Comparison of ENCODE assay signal across 31 cellular contexts in genomic region chr14:86897704-86898513, GRCh38.
"Had no signal": no experiment of that assay in that cellular context is flagged by ENCODE, and none has a peak within 500 bp of the region (broad histone marks: within the 10 kb centered on the region; RNA-seq: fewer than 3 reads in every experiment).

No MANE protein-coding gene starts in this region.

- H3K27me3 Mint-ChIP-seq: memory B cell; naive B cell; natural killer cell treated with Interleukin-12 subunit alpha and Interleukin-12 subunit beta and Interleukin-15 and Interleukin-18, amount 100 ng/mL, for 72 hours; stimulated activated naive CD8-positive, alpha-beta T cell treated with anti-CD3 and anti-CD28 coated beads, Interleukin-15, amount 100 ng/mL, for 72 hours had no signal

- H3K4me1 Mint-ChIP-seq: memory B cell; naive B cell; neural progenitor cell; stimulated activated naive CD8-positive, alpha-beta T cell treated with anti-CD3 and anti-CD28 coated beads, Interleukin-15, amount 100 ng/mL, for 72 hours had no signal

- H3K36me3 Mint-ChIP-seq: memory B cell; mesothelial cell of epicardium; naive B cell; natural killer cell treated with Interleukin-12 subunit alpha and Interleukin-12 subunit beta and Interleukin-15 and Interleukin-18, amount 100 ng/mL, for 72 hours; neural progenitor cell had no signal

- H3K27ac ChIP-seq: coronary artery, esophagus muscularis mucosa, foreskin keratinocyte, gastroesophageal sphincter, heart left ventricle, hepatocyte, left ventricle myocardium inferior, neural progenitor cell, psoas muscle, skin epidermis, suprapubic skin, transverse colon, upper lobe of right lung, uterus had no signal

- H3K4me1 ChIP-seq: esophagus muscularis mucosa, foreskin keratinocyte, gastroesophageal sphincter, heart left ventricle, left ventricle myocardium inferior, neural progenitor cell, psoas muscle, suprapubic skin, transverse colon, upper lobe of right lung, uterus had no signal

- H2AFZ ChIP-seq: hepatocyte, neural progenitor cell had no signal

- H3K4me3 Mint-ChIP-seq: memory B cell; mesothelial cell of epicardium; naive B cell; natural killer cell treated with Interleukin-12 subunit alpha and Interleukin-12 subunit beta and Interleukin-15 and Interleukin-18, amount 100 ng/mL, for 72 hours; neural progenitor cell; stimulated activated naive CD8-positive, alpha-beta T cell treated with anti-CD3 and anti-CD28 coated beads, Interleukin-15, amount 100 ng/mL, for 72 hours had no signal

- H3K36me3 ChIP-seq: esophagus muscularis mucosa, gastroesophageal sphincter, heart left ventricle, left ventricle myocardium inferior, neural progenitor cell, suprapubic skin, transverse colon, upper lobe of right lung, uterus had no signal

- H3K27ac Mint-ChIP-seq: memory B cell; mesothelial cell of epicardium; naive B cell; natural killer cell treated with Interleukin-12 subunit alpha and Interleukin-12 subunit beta and Interleukin-15 and Interleukin-18, amount 100 ng/mL, for 72 hours; neural progenitor cell; stimulated activated naive CD8-positive, alpha-beta T cell treated with anti-CD3 and anti-CD28 coated beads, Interleukin-15, amount 100 ng/mL, for 72 hours had no signal

- H3K9ac ChIP-seq: neural progenitor cell had no signal

- H3K27me3 ChIP-seq: esophagus muscularis mucosa, foreskin keratinocyte, gastroesophageal sphincter, heart left ventricle, hepatocyte, neural progenitor cell, suprapubic skin, transverse colon, upper lobe of right lung, uterus had no signal

- ATAC-seq: foreskin keratinocyte; gastroesophageal sphincter; heart left ventricle; left cardiac atrium; mucosa of descending colon; natural killer cell treated with Interleukin-12 subunit alpha and Interleukin-12 subunit beta and Interleukin-15 and Interleukin-18, amount 100 ng/mL, for 72 hours; psoas muscle; right cardiac atrium; stimulated activated naive CD8-positive, alpha-beta T cell treated with anti-CD3 and anti-CD28 coated beads, Interleukin-15, amount 100 ng/mL, for 72 hours; upper lobe of right lung had no signal

- H3K4me2 ChIP-seq: hepatocyte, neural progenitor cell had no signal

- H3K79me2 ChIP-seq: hepatocyte had no signal

- H3K4me3 ChIP-seq: coronary artery, esophagus muscularis mucosa, gastroesophageal sphincter, heart left ventricle, hepatocyte, left ventricle myocardium inferior, lung, mucosa of descending colon, neural progenitor cell, psoas muscle, skin epidermis, suprapubic skin, transverse colon, upper lobe of right lung, uterus had no signal

- FAIRE-seq: endothelial cell of umbilical vein, kidney had no signal

- DNase-seq: dermis blood vessel endothelial cell; effector memory CD4-positive, alpha-beta T cell; foreskin keratinocyte; heart left ventricle; kidney; left cardiac atrium; left ventricle myocardium inferior; mucosa of descending colon; naive B cell; psoas muscle; right cardiac atrium; stimulated activated CD4-positive, alpha-beta T cell treated with anti-CD3 and anti-CD28 coated beads, Interleukin-1b, Interleukin-23, amount 100 ng/mL, for 48 hours; stimulated activated CD4-positive, alpha-beta T cell treated with anti-CD3 and anti-CD28 coated beads, Interleukin-4, amount 100 ng/mL, for 1 hour; stimulated activated CD8-positive, alpha-beta memory T cell treated with anti-CD3 and anti-CD28 coated beads, Interleukin-4, amount 100 ng/mL, for 48 hours; stimulated activated naive CD4-positive, alpha-beta T cell; stimulated activated naive CD8-positive, alpha-beta T cell treated with anti-CD3 and anti-CD28 coated beads, Interleukin-15, amount 100 ng/mL, for 72 hours; transverse colon; upper lobe of right lung; uterus had no signal

- H3K9me3 ChIP-seq: esophagus muscularis mucosa, gastroesophageal sphincter, heart left ventricle, left ventricle myocardium inferior, mucosa of descending colon, psoas muscle, suprapubic skin, transverse colon, upper lobe of right lung, uterus had no signal

- H3K9me3 Mint-ChIP-seq: memory B cell; mesothelial cell of epicardium; naive B cell; natural killer cell treated with Interleukin-12 subunit alpha and Interleukin-12 subunit beta and Interleukin-15 and Interleukin-18, amount 100 ng/mL, for 72 hours; neural progenitor cell had no signal
